10 cellular contexts compared by ENCODE assay signal in the genomic region with DNA sequence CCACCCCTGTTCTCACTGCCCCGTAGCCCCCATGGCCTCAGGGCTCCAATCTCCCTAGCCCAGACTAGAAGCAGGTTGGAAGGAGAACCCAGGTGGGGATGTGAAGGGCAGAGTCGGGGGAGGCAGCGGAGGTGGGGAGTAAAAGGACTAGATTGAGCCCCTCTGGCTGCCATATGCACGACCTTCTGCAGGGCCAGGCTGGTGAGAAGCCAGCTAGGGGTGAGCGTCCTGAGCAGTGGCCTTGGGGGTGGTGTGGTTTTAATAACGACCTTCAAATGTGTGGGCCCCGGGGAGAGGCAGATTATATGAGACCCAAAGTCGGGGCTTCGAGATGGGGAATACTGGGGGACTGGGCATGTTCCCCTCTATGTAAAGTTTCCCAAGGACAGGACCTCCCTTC.
A peak's percentile ranks its signal among the peaks of the same experiment; 100 is the strongest.
DNase-seq lines count a peak whose midpoint lies in the region; ATAC-seq and TF ChIP-seq lines count a peak whose summit lies in the region.
"Had no signal": no experiment of that assay in that cellular context is flagged by ENCODE, and none has a peak within 500 bp of the region (broad histone marks: within the 10 kb centered on the region; RNA-seq: fewer than 3 reads in every experiment).

No MANE protein-coding gene starts in this region.

- 96% methylated on average over 4 of the region's 9 CpGs for WGBS in mammary epithelial cell (ENCODE audit: low coverage, missing lambda C conversion rate)
- 88 to 89% methylated on average over 8 to 9 of the region's 9 CpGs for WGBS in upper lobe of left lung, 2 donors

- H3K4me2 ChIP-seq in mammary epithelial cell (ENCODE audit: insufficient read depth, low read depth, low read length): no peak overlapping the region

- no peak for TF ChIP-seq POLR2A in upper lobe of left lung (IDR thresholded peaks at IDR 0.05)

- no peak for TF ChIP-seq CTCF in MCF 10A (IDR thresholded peaks at IDR 0.05; ENCODE audit: unreplicated experiment)
- TF ChIP-seq CTCF in mammary epithelial cell (conservative IDR thresholded peaks at IDR 0.05 in 1 of 2, IDR thresholded peaks at IDR 0.05 in 1 of 2; ENCODE audit: extremely low read depth in 1 of 2, insufficient read depth in 1 of 2, low read depth in 1 of 2, low read length in 2 of 2): no peak
- TF ChIP-seq CTCF in natural killer cell (IDR thresholded peaks at IDR 0.05): no peak
- TF ChIP-seq CTCF in upper lobe of left lung (IDR thresholded peaks at IDR 0.05): no peak

- peak overlapping the region; percentile 70 for H3K4me3 Mint-ChIP-seq in MCF 10A (ENCODE audit: unreplicated experiment)
- H3K4me3 Mint-ChIP-seq in central memory CD8-positive, alpha-beta T cell: peak overlapping the region; percentile 68
- H3K4me3 Mint-ChIP-seq in natural killer cell: peak overlapping the region; percentile 56

- DNase-seq in MCF 10A (ENCODE audit: unreplicated experiment) (no peak), mammary epithelial cell (no peak), natural killer cell (no peak), upper lobe of left lung (no peak), NCI-H345 treated with DMSO at 0.1 percent for 48 hours (lab: John Stamatoyannopoulos, UW; ENCODE audit: unreplicated experiment) (no peak), H7 (no peak), GDM1 (lab: John Stamatoyannopoulos, UW) (no peak)
- DNase-seq in central memory CD8-positive, alpha-beta T cell (ENCODE audit: low spot score in 2 of 2): no peak
- DNase-seq: NCI-H1048, SHP77 treated with DMSO at 0.1 percent for 48 hours had no signal

- H3K9me3 Mint-ChIP-seq in MCF 10A (ENCODE audit: unreplicated experiment): no peaks in the 10 kb centered on the region
- H3K9me3 Mint-ChIP-seq in central memory CD8-positive, alpha-beta T cell: no peaks in the 10 kb centered on the region
- H3K9me3 Mint-ChIP-seq in natural killer cell: no peaks in the 10 kb centered on the region

- no peak overlapping the region for H2AFZ ChIP-seq in mammary epithelial cell (ENCODE audit: low read depth, low read length)

- TF ChIP-seq EP300 in upper lobe of left lung (IDR thresholded peaks at IDR 0.05): no peak

- H3K4me3 ChIP-seq in mammary epithelial cell (replicated peaks in 1 of 3; ENCODE audit: insufficient read depth in 1 of 3, low read depth in 2 of 3, low read length in 3 of 3): no peak overlapping the region
- H3K4me3 ChIP-seq in upper lobe of left lung: peak overlapping the region in 1 of 4 donors; percentile 50
- H3K4me3 ChIP-seq in H7 (ENCODE audit: insufficient read depth, low read depth, low read length): no peak overlapping the region

- H3K27me3 Mint-ChIP-seq in MCF 10A (ENCODE audit: insufficient read depth, unreplicated experiment) (no peaks in the 10 kb centered on the region), natural killer cell (ENCODE audit: low read depth in 2 of 2) (peaks cover 22 to 25% of the 10 kb centered on the region in 2 donors)
- no peaks in the 10 kb centered on the region for H3K27me3 Mint-ChIP-seq in central memory CD8-positive, alpha-beta T cell

- no peak overlapping the region for H3K9ac ChIP-seq in mammary epithelial cell (ENCODE audit: insufficient read depth, low read length)

- ATAC-seq in central memory CD8-positive, alpha-beta T cell (replicated peaks; ENCODE audit: extremely low read depth, poor library complexity, severe bottlenecking): no peak
- no peak for ATAC-seq in natural killer cell
- ATAC-seq in upper lobe of left lung (ENCODE audit: low FRiP score in 2 of 2): no peak

- H3K4me1 Mint-ChIP-seq in MCF 10A (ENCODE audit: insufficient read depth, unreplicated experiment) (peaks cover 33% of the 10 kb centered on the region), natural killer cell (no peaks in the 10 kb centered on the region)
- H3K4me1 Mint-ChIP-seq in central memory CD8-positive, alpha-beta T cell: no peaks in the 10 kb centered on the region

- dilution Hi-C loops in mammary epithelial cell (cut with HindIII; ENCODE audit: low sequenced_read_pairs): loop anchor here (5.0 kb wide), 1 partner anchor 89 kb away; no protein-coding TSS in a partner anchor

- H3K27ac ChIP-seq in mammary epithelial cell (ENCODE audit: insufficient read depth, low read depth, low read length) (no peak overlapping the region), upper lobe of left lung (peak overlapping the region; percentile 98 to 100 (median 99))

- H3K27ac Mint-ChIP-seq in MCF 10A (ENCODE audit: low read depth, unreplicated experiment): no peak overlapping the region
- peak overlapping the region; percentile 51 for H3K27ac Mint-ChIP-seq in central memory CD8-positive, alpha-beta T cell (ENCODE audit: low read depth)
- peak overlapping the region in 1 of 2 donors; percentile 74 for H3K27ac Mint-ChIP-seq in natural killer cell

- CTCF ChIA-PET in MCF 10A (lab: Yijun Ruan, JAX) (interaction anchor here (0.6 to 0.9 kb wide), 3 partner anchors 23 to 309 kb away, joined by 3 read pairs; no protein-coding TSS in a partner anchor), mammary epithelial cell (lab: Charles Lee; ENCODE audit: low non-redundant PET) (no interaction called here)

- peaks cover 30% of the 10 kb centered on the region for H3K4me1 ChIP-seq in mammary epithelial cell (ENCODE audit: insufficient read depth, low read length)
- H3K4me1 ChIP-seq in upper lobe of left lung: peaks cover 39 to 49% (median 48%) of the 10 kb centered on the region in 4 donors

- no peaks in the 10 kb centered on the region for H4K20me1 ChIP-seq in mammary epithelial cell (ENCODE audit: insufficient read depth, low read length)

- in situ Hi-C loops in mammary epithelial cell (cut with MboI; ENCODE audit: low sequenced_read_pairs in 2 of 2): loop anchor here in 1 of 2 donors (5.0 to 25.0 kb wide), 2 partner anchors 149 to 344 kb away; no protein-coding TSS in a partner anchor

- H3K9me3 ChIP-seq in mammary epithelial cell (replicated peaks; ENCODE audit: insufficient read depth, low read length) (no peaks in the 10 kb centered on the region), upper lobe of left lung (no peaks in the 10 kb centered on the region)

- BruUV-seq in MCF 10A (replicated peaks; lab: Mats Ljungman, UMichigan) (no TSS peak), mammary epithelial cell (replicated peaks; lab: Mats Ljungman, UMichigan) (no TSS peak)

- H3K36me3 Mint-ChIP-seq in MCF 10A (ENCODE audit: insufficient read depth, unreplicated experiment): no peaks in the 10 kb centered on the region
- peaks cover 4% of the 10 kb centered on the region for H3K36me3 Mint-ChIP-seq in central memory CD8-positive, alpha-beta T cell (ENCODE audit: insufficient read depth)
- H3K36me3 Mint-ChIP-seq in natural killer cell: no peaks in the 10 kb centered on the region

- no peaks in the 10 kb centered on the region for H3K36me3 ChIP-seq in mammary epithelial cell (ENCODE audit: insufficient read depth, low read length)
- H3K36me3 ChIP-seq in upper lobe of left lung: no peaks in the 10 kb centered on the region
- H3K36me3 ChIP-seq in H7 (replicated peaks; ENCODE audit: control insufficient read depth, insufficient read depth, low read length): no peaks in the 10 kb centered on the region

- POLR2A ChIA-PET in MCF 10A (lab: Yijun Ruan, JAX): interaction anchor here (0.8 to 7.7 kb wide), 10 partner anchors 7 to 342 kb away, joined by 3 to 155 read pairs (median 16); a partner anchor contains a TSS

- H3K27me3 ChIP-seq in mammary epithelial cell (ENCODE audit: insufficient read depth, low read length) (no peaks in the 10 kb centered on the region), upper lobe of left lung (no peaks in the 10 kb centered on the region), H7 (ENCODE audit: control insufficient read depth, insufficient read depth, low read length) (peaks cover 37% of the 10 kb centered on the region)

- intact Hi-C loops in MCF 10A (cut with micrococcal nuclease) (loop anchor here (5.0 kb wide), 1 partner anchor 149 kb away; no protein-coding TSS in a partner anchor), mammary epithelial cell (cut with micrococcal nuclease) (loop anchor here (5.0 kb wide), 1 partner anchor 131 kb away; no protein-coding TSS in a partner anchor), natural killer cell (cut with micrococcal nuclease) (no loop called here)

- no peaks in the 10 kb centered on the region for H3K79me2 ChIP-seq in mammary epithelial cell (ENCODE audit: insufficient read depth, low read length)
